22 cellular contexts compared by ENCODE assay signal in the genomic region with DNA sequence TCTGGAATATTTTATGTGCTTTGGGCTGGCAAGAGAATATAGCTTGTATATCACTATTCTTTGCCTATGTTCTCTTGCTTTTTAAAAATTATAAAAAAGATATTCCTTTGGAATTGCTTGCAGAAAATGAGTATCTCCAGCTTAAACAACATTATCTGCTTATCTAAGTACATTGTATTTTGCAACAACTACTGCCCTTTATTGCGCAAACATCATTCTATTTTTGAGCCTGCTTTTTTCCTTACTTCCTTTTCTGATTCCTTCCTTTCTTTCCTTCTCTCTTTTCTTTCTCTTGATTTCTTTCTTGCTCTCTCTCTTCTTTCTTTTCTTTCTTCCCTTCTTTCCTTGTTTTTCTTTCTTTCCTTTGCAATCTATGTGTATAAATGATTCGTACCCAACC.
"Had no signal": no experiment of that assay in that cellular context is flagged by ENCODE, and none has a peak within 500 bp of the region (broad histone marks: within the 10 kb centered on the region; RNA-seq: fewer than 3 reads in every experiment).

No MANE protein-coding gene starts in this region.

- H3K27ac ChIP-seq: ascending aorta, esophagus squamous epithelium, lower lobe of right lung, sigmoid colon, spleen, testis had no signal

- DNase-seq: activated CD4-positive, alpha-beta T cell treated with anti-CD3 and anti-CD28 coated beads, Interleukin-2, amount 50 U/mL, for 1 hour; activated CD8-positive, alpha-beta memory T cell treated with anti-CD3 and anti-CD28 coated beads, Interleukin-2, amount 50 U/mL, for 48 hours; activated effector memory CD4-positive, alpha-beta T cell treated with Interleukin-2 at 50 U/mL for 16 hours; activated naive CD4-positive, alpha-beta T cell treated with anti-CD3 and anti-CD28 coated beads, Interleukin-2, amount 10 ng/mL, durations not matched to agents 7 days and 5 days; activated naive CD8-positive, alpha-beta T cell treated with anti-CD3 and anti-CD28 coated beads, Interleukin-2, amount 50 U/mL, for 24 hours; activated T-cell treated with anti-CD3 and anti-CD28 coated beads, Interleukin-2, amount 50 U/mL, for 48 hours; cerebellar nuclear complex; effector memory CD4-positive, alpha-beta T cell; esophagus squamous epithelium; islet precursor cell; lower lobe of right lung; nucleus accumbens; sigmoid colon; spleen; stimulated activated CD4-positive, alpha-beta T cell treated with anti-CD3 and anti-CD28 coated beads, Interleukin-4, amount 100 ng/mL, for 4 hours; T-helper 9 cell; testis had no signal

- H3K27me3 ChIP-seq: ascending aorta, esophagus squamous epithelium, sigmoid colon, spleen, testis had no signal

- H3K9me3 ChIP-seq: ascending aorta, esophagus squamous epithelium, lower lobe of right lung, sigmoid colon, spleen, testis had no signal

- H3K27ac Mint-ChIP-seq: activated naive CD4-positive, alpha-beta T cell treated with anti-CD3 and anti-CD28 coated beads, Interleukin-2, amount 10 ng/mL, durations not matched to agents 7 days and 5 days; activated naive CD8-positive, alpha-beta T cell treated with anti-CD3 and anti-CD28 coated beads, Interleukin-2, amount 50 U/mL, for 24 hours; dendritic cell treated with granulocyte-macrophage colony-stimulating factor and Interleukin-4, amounts not matched to agents 40 ng/mL and 50 ng/mL, for 4 days; natural killer cell treated with Interleukin-12 subunit alpha and Interleukin-12 subunit beta and Interleukin-15 and Interleukin-18, amount 100 ng/mL, for 72 hours; stimulated activated memory B cell treated with anti-CD40 and anti-IgM and Interleukin-4, amounts not matched to agents 10 μg/mL and 1 μg/mL and 100 μg/mL, for 72 hours; type B pancreatic cell had no signal

- H3K4me1 ChIP-seq: ascending aorta, esophagus squamous epithelium, lower lobe of right lung, sigmoid colon, spleen, testis had no signal

- H3K36me3 ChIP-seq: ascending aorta, esophagus squamous epithelium, lower lobe of right lung, sigmoid colon, spleen had no signal

- H3K4me1 Mint-ChIP-seq: activated naive CD4-positive, alpha-beta T cell treated with anti-CD3 and anti-CD28 coated beads, Interleukin-2, amount 10 ng/mL, durations not matched to agents 7 days and 5 days; activated naive CD8-positive, alpha-beta T cell treated with anti-CD3 and anti-CD28 coated beads, Interleukin-2, amount 50 U/mL, for 24 hours; stimulated activated memory B cell treated with anti-CD40 and anti-IgM and Interleukin-4, amounts not matched to agents 10 μg/mL and 1 μg/mL and 100 μg/mL, for 72 hours had no signal

- H3K36me3 Mint-ChIP-seq: activated naive CD4-positive, alpha-beta T cell treated with anti-CD3 and anti-CD28 coated beads, Interleukin-2, amount 10 ng/mL, durations not matched to agents 7 days and 5 days; natural killer cell treated with Interleukin-12 subunit alpha and Interleukin-12 subunit beta and Interleukin-15 and Interleukin-18, amount 100 ng/mL, for 72 hours; stimulated activated memory B cell treated with anti-CD40 and anti-IgM and Interleukin-4, amounts not matched to agents 10 μg/mL and 1 μg/mL and 100 μg/mL, for 72 hours; type B pancreatic cell had no signal

- H3K4me3 Mint-ChIP-seq: activated naive CD4-positive, alpha-beta T cell treated with anti-CD3 and anti-CD28 coated beads, Interleukin-2, amount 10 ng/mL, durations not matched to agents 7 days and 5 days; activated naive CD8-positive, alpha-beta T cell treated with anti-CD3 and anti-CD28 coated beads, Interleukin-2, amount 50 U/mL, for 24 hours; dendritic cell treated with granulocyte-macrophage colony-stimulating factor and Interleukin-4, amounts not matched to agents 40 ng/mL and 50 ng/mL, for 4 days; natural killer cell treated with Interleukin-12 subunit alpha and Interleukin-12 subunit beta and Interleukin-15 and Interleukin-18, amount 100 ng/mL, for 72 hours; stimulated activated memory B cell treated with anti-CD40 and anti-IgM and Interleukin-4, amounts not matched to agents 10 μg/mL and 1 μg/mL and 100 μg/mL, for 72 hours; type B pancreatic cell had no signal

- H3K4me3 ChIP-seq: ascending aorta, esophagus squamous epithelium, lower lobe of right lung, sigmoid colon, spleen, testis had no signal

- H3K9me3 Mint-ChIP-seq: activated naive CD4-positive, alpha-beta T cell treated with anti-CD3 and anti-CD28 coated beads, Interleukin-2, amount 10 ng/mL, durations not matched to agents 7 days and 5 days; activated naive CD8-positive, alpha-beta T cell treated with anti-CD3 and anti-CD28 coated beads, Interleukin-2, amount 50 U/mL, for 24 hours; dendritic cell treated with granulocyte-macrophage colony-stimulating factor and Interleukin-4, amounts not matched to agents 40 ng/mL and 50 ng/mL, for 4 days; stimulated activated memory B cell treated with anti-CD40 and anti-IgM and Interleukin-4, amounts not matched to agents 10 μg/mL and 1 μg/mL and 100 μg/mL, for 72 hours; type B pancreatic cell had no signal

- H3K27me3 Mint-ChIP-seq: activated naive CD4-positive, alpha-beta T cell treated with anti-CD3 and anti-CD28 coated beads, Interleukin-2, amount 10 ng/mL, durations not matched to agents 7 days and 5 days; dendritic cell treated with granulocyte-macrophage colony-stimulating factor and Interleukin-4, amounts not matched to agents 40 ng/mL and 50 ng/mL, for 4 days; stimulated activated memory B cell treated with anti-CD40 and anti-IgM and Interleukin-4, amounts not matched to agents 10 μg/mL and 1 μg/mL and 100 μg/mL, for 72 hours; type B pancreatic cell had no signal
